In genomic region chr20:31694842-31695593, GRCh38 we compare ENCODE assay signal across 1 cellular context.
TF ChIP-seq lines count a peak whose summit lies in the region.

No MANE protein-coding gene starts in this region.

TF ChIP-seq in endothelial cell of umbilical vein, 7 proteins besides CTCF, POLR2A, EP300 and RAD21:
- no peak for TF ChIP-seq JUN (IDR thresholded peaks at IDR 0.05; ENCODE audit: borderline replicate concordance, insufficient read depth, insufficient read length, low read depth)
TF ChIP-seq in endothelial cell of umbilical vein: peak in this region for 0.
